28 cellular contexts compared by ENCODE assay signal in the genomic region with DNA sequence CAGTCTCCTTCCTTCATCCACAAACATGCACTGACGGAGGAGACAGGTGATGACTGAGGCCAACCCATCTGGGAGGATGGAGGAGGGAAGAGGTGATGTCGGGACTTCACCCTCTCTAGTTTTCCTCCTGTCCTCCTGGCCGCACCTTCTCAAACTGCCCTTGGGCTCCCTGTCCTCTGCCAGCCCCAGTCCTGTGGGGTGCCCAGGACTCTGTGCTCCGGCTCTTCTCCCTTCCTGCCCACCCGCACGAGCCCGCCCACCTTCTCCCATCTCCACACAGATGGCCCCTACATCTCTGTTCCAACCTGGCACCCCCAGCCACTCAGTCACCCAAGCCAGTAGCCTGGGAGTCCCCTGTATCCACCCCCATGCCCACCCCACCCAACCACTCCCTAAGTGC.
"Had no signal": no experiment of that assay in that cellular context is flagged by ENCODE, and none has a peak within 500 bp of the region (broad histone marks: within the 10 kb centered on the region; RNA-seq: fewer than 3 reads in every experiment).

No MANE protein-coding gene starts in this region.

- ATAC-seq: activated CD8-positive, alpha-beta T cell treated with anti-CD3 and anti-CD28 coated beads, Interleukin-2, amount 10 ng/mL, durations not matched to agents 7 days and 5 days; HepG2; Panc1; SK-N-SH treated with all-trans-retinoic acid at 6 μM for 48 hours had no signal

- H3K4me1 Mint-ChIP-seq: activated B cell treated with CpG ODN at 0.5 μM for 24 hours; activated naive CD8-positive, alpha-beta T cell treated with anti-CD3 and anti-CD28 coated beads for 36 hours had no signal

- H3K9me3 ChIP-seq: MG63, SJSA1 had no signal

- H3K27ac Mint-ChIP-seq: activated B cell treated with CpG ODN at 0.5 μM for 24 hours; activated CD8-positive, alpha-beta T cell treated with anti-CD3 and anti-CD28 coated beads, Interleukin-2, amount 10 ng/mL, durations not matched to agents 7 days and 5 days; activated naive CD8-positive, alpha-beta T cell treated with anti-CD3 and anti-CD28 coated beads for 36 hours; T-helper 1 cell treated with Interleukin-12 subunit alpha and Interleukin-12 subunit beta and Interleukin-4 antibody, amounts not matched to agents 30 μg/mL and 1 μg/mL, for 36 hours had no signal

- H3K4me1 ChIP-seq: SJSA1 had no signal

- H3K36me3 Mint-ChIP-seq: activated naive CD8-positive, alpha-beta T cell treated with anti-CD3 and anti-CD28 coated beads for 36 hours had no signal

- DNase-seq: activated B cell treated with CpG ODN at 0.5 μM for 24 hours; activated CD4-positive, alpha-beta T cell treated with anti-CD3 and anti-CD28 coated beads for 4 hours; activated CD4-positive, alpha-beta T cell treated with anti-CD3 and anti-CD28 coated beads, Interleukin-2, amount 50 U/mL, for 4 hours; activated CD8-positive, alpha-beta memory T cell treated with anti-CD3 and anti-CD28 coated beads, Interleukin-2, amount 50 U/mL, for 48 hours; activated CD8-positive, alpha-beta T cell treated with anti-CD3 and anti-CD28 coated beads, Interleukin-2, amount 10 ng/mL, durations not matched to agents 7 days and 5 days; activated naive CD4-positive, alpha-beta T cell treated with Interleukin-2 at 50 U/mL for 16 hours; activated naive CD8-positive, alpha-beta T cell treated with anti-CD3 and anti-CD28 coated beads for 36 hours; activated T-cell treated with anti-CD3 and anti-CD28 coated beads, Interleukin-2, amount 50 U/mL, for 1 hour; caudate nucleus; MG63; MV-4-11; NCI-H1092 treated with DMSO at 0.1 percent for 48 hours; NCI-H1436; NCI-H1694 treated with DMSO at 0.1 percent for 48 hours; NCI-H2029 treated with DMSO at 0.1 percent for 48 hours; NCI-H345; NCI-H510A; NK-92 treated with Interleukin-12 subunit alpha and Interleukin-12 subunit beta, amount 100 ng/mL, for 24 hours; OCI-M1; RPMI8226; SHP77; SW 1271 had no signal

- H3K36me3 ChIP-seq: MG63, SJSA1 had no signal

- H3K27me3 Mint-ChIP-seq: activated naive CD8-positive, alpha-beta T cell treated with anti-CD3 and anti-CD28 coated beads for 36 hours had no signal

- H3K4me3 Mint-ChIP-seq: activated B cell treated with CpG ODN at 0.5 μM for 24 hours; activated CD8-positive, alpha-beta T cell treated with anti-CD3 and anti-CD28 coated beads, Interleukin-2, amount 10 ng/mL, durations not matched to agents 7 days and 5 days; activated naive CD8-positive, alpha-beta T cell treated with anti-CD3 and anti-CD28 coated beads for 36 hours; T-helper 1 cell treated with Interleukin-12 subunit alpha and Interleukin-12 subunit beta and Interleukin-4 antibody, amounts not matched to agents 30 μg/mL and 1 μg/mL, for 36 hours had no signal

- H3K4me3 ChIP-seq: MG63, SJSA1 had no signal

- H3K27ac ChIP-seq: KMS-11, SJSA1 had no signal

- H3K9me3 Mint-ChIP-seq: T-helper 1 cell treated with Interleukin-12 subunit alpha and Interleukin-12 subunit beta and Interleukin-4 antibody, amounts not matched to agents 30 μg/mL and 1 μg/mL, for 36 hours had no signal
